36 cellular contexts compared by ENCODE assay signal in genomic region chr15:75551076-75551475, GRCh38. TPM values are rescaled to one million over a fixed set of nuclear protein-coding genes. Genes with fewer than 3 reads are reported as not detected.
DNase-seq lines count a peak whose midpoint lies in the region; ATAC-seq and TF ChIP-seq lines count a peak whose summit lies in the region.
"Had no signal": no experiment of that assay in that cellular context is flagged by ENCODE, and none has a peak within 500 bp of the region (broad histone marks: within the 10 kb centered on the region; RNA-seq: fewer than 3 reads in every experiment).

No MANE protein-coding gene starts in this region.

- H3K27ac Mint-ChIP-seq in chondrocyte (ENCODE audit: unreplicated experiment), result peak overlapping the region; percentile 17
- H3K27ac Mint-ChIP-seq in immature natural killer cell, result no peak overlapping the region
- no peak overlapping the region for H3K27ac Mint-ChIP-seq in stimulated activated naive B cell treated with anti-CD40 and anti-IgM and Interleukin-4, amounts not matched to agents 10 μg/mL and 1 μg/mL and 100 μg/mL, for 72 hours
- H3K27ac Mint-ChIP-seq: activated T-helper 2 cell treated with anti-CD3 and anti-CD28 coated beads, Interferon-gamma antibody, Interleukin-2, Interleukin-4, amounts not matched to agents 10 μg/mL and 5 μg/mL and 100 μg/mL, durations not matched to agents 14 hours and 24 hours and 36 hours; stimulated activated memory B cell treated with anti-CD40 and anti-IgM and Interleukin-4, amounts not matched to agents 10 μg/mL and 1 μg/mL and 100 μg/mL, for 72 hours; type B pancreatic cell had no signal

- no peak overlapping the region for H3K4me3 Mint-ChIP-seq in chondrocyte (ENCODE audit: unreplicated experiment)
- no peak overlapping the region for H3K4me3 Mint-ChIP-seq in immature natural killer cell
- no peak overlapping the region for H3K4me3 Mint-ChIP-seq in stimulated activated naive B cell treated with anti-CD40 and anti-IgM and Interleukin-4, amounts not matched to agents 10 μg/mL and 1 μg/mL and 100 μg/mL, for 72 hours
- H3K4me3 Mint-ChIP-seq: CD4-positive, CD25-positive, alpha-beta regulatory T cell; naive thymus-derived CD8-positive, alpha-beta T cell; stimulated activated memory B cell treated with anti-CD40 and anti-IgM and Interleukin-4, amounts not matched to agents 10 μg/mL and 1 μg/mL and 100 μg/mL, for 72 hours; type B pancreatic cell had no signal

- H3K4me3 ChIP-seq in mucosa of descending colon, result no peak overlapping the region
- H3K4me3 ChIP-seq: left ventricle myocardium inferior, MG63, Peyer's patch had no signal

- peak; percentile 8 for ATAC-seq in mucosa of descending colon
- ATAC-seq in HG02852 (IDR thresholded peaks at IDR 0.05; ENCODE audit: unreplicated experiment), result no peak
- no peak for ATAC-seq in stimulated activated naive B cell treated with anti-CD40 and anti-IgM and Interleukin-4, amounts not matched to agents 10 μg/mL and 1 μg/mL and 100 μg/mL, for 72 hours (replicated peaks)
- ATAC-seq: naive thymus-derived CD8-positive, alpha-beta T cell; stimulated activated memory B cell treated with anti-CD40 and anti-IgM and Interleukin-4, amounts not matched to agents 10 μg/mL and 1 μg/mL and 100 μg/mL, for 72 hours had no signal

- DNase-seq in CD1c-positive myeloid dendritic cell (ENCODE audit: extremely low spot score) (peak; percentile 85), NOMO-1 treated with DMSO at 0.1 percent for 48 hours (lab: John Stamatoyannopoulos, UW; ENCODE audit: unreplicated experiment) (peak; percentile 74), chondrocyte (ENCODE audit: low spot score) (no peak), mucosa of descending colon (no peak), immature natural killer cell (no peak), pons (ENCODE audit: low spot score) (no peak)
- DNase-seq in stimulated activated naive B cell treated with anti-CD40 and anti-IgM and Interleukin-4, amounts not matched to agents 10 μg/mL and 1 μg/mL and 100 μg/mL, for 72 hours, result no peak
- DNase-seq: activated CD4-positive, alpha-beta T cell treated with anti-CD3 and anti-CD28 coated beads for 48 hours; activated CD8-positive, alpha-beta memory T cell treated with anti-CD3 and anti-CD28 coated beads for 24 hours; activated naive CD4-positive, alpha-beta T cell treated with anti-CD3 and anti-CD28 coated beads, Interleukin-2, amount 50 U/mL, for 16 hours; activated T-cell treated with anti-CD3 and anti-CD28 coated beads for 4 hours; CD4-positive, CD25-positive, alpha-beta regulatory T cell; DND-41; effector CD8-positive, alpha-beta T cell; GOT3; KBM-7; left ventricle myocardium inferior; MG63; midbrain; naive thymus-derived CD8-positive, alpha-beta T cell; NCI-H1436 treated with DMSO at 0.1 percent for 48 hours; NCI-H2081 treated with DMSO at 0.1 percent for 48 hours; NCI-H2227 treated with DMSO at 0.1 percent for 48 hours; NCI-H526 treated with DMSO at 0.1 percent for 48 hours; NK-92 treated with Interleukin-12 subunit alpha and Interleukin-12 subunit beta, amount 100 ng/mL, for 24 hours; occipital lobe; SHP77; substantia nigra; SW 1271; T-helper 9 cell; WERI-Rb-1 had no signal

- H3K36me3 ChIP-seq in mucosa of descending colon (ENCODE audit: low read depth), result no peaks in the 10 kb centered on the region
- H3K36me3 ChIP-seq: left ventricle myocardium inferior, Peyer's patch, WERI-Rb-1 had no signal

- H3K27me3 Mint-ChIP-seq in chondrocyte (ENCODE audit: low read depth) (no peaks in the 10 kb centered on the region), immature natural killer cell (ENCODE audit: low read depth in 3 of 3) (no peaks in the 10 kb centered on the region)
- H3K27me3 Mint-ChIP-seq in stimulated activated naive B cell treated with anti-CD40 and anti-IgM and Interleukin-4, amounts not matched to agents 10 μg/mL and 1 μg/mL and 100 μg/mL, for 72 hours, result no peaks in the 10 kb centered on the region
- H3K27me3 Mint-ChIP-seq: CD4-positive, CD25-positive, alpha-beta regulatory T cell; naive thymus-derived CD8-positive, alpha-beta T cell; stimulated activated memory B cell treated with anti-CD40 and anti-IgM and Interleukin-4, amounts not matched to agents 10 μg/mL and 1 μg/mL and 100 μg/mL, for 72 hours; type B pancreatic cell had no signal

- H3K4me1 Mint-ChIP-seq in chondrocyte (ENCODE audit: low read depth) (peaks cover 14% of the 10 kb centered on the region), immature natural killer cell (peaks cover 13 to 23% of the 10 kb centered on the region in 2 donors)
- H3K4me1 Mint-ChIP-seq in stimulated activated naive B cell treated with anti-CD40 and anti-IgM and Interleukin-4, amounts not matched to agents 10 μg/mL and 1 μg/mL and 100 μg/mL, for 72 hours, result peaks cover 2 to 20% of the 10 kb centered on the region in 2 donors
- H3K4me1 Mint-ChIP-seq: stimulated activated memory B cell treated with anti-CD40 and anti-IgM and Interleukin-4, amounts not matched to agents 10 μg/mL and 1 μg/mL and 100 μg/mL, for 72 hours had no signal

- H3K9me3 Mint-ChIP-seq in chondrocyte (ENCODE audit: low read depth) (no peaks in the 10 kb centered on the region), immature natural killer cell (no peaks in the 10 kb centered on the region)
- no peaks in the 10 kb centered on the region for H3K9me3 Mint-ChIP-seq in stimulated activated naive B cell treated with anti-CD40 and anti-IgM and Interleukin-4, amounts not matched to agents 10 μg/mL and 1 μg/mL and 100 μg/mL, for 72 hours
- H3K9me3 Mint-ChIP-seq: activated T-helper 2 cell treated with anti-CD3 and anti-CD28 coated beads, Interferon-gamma antibody, Interleukin-2, Interleukin-4, amounts not matched to agents 10 μg/mL and 5 μg/mL and 100 μg/mL, durations not matched to agents 14 hours and 24 hours and 36 hours; CD4-positive, CD25-positive, alpha-beta regulatory T cell; naive thymus-derived CD8-positive, alpha-beta T cell; stimulated activated memory B cell treated with anti-CD40 and anti-IgM and Interleukin-4, amounts not matched to agents 10 μg/mL and 1 μg/mL and 100 μg/mL, for 72 hours; type B pancreatic cell had no signal

- intact Hi-C loops in mucosa of descending colon (cut with DNase I, micrococcal nuclease), result no loop called here

- H3K36me3 Mint-ChIP-seq in chondrocyte (ENCODE audit: low read depth) (no peaks in the 10 kb centered on the region), immature natural killer cell (no peaks in the 10 kb centered on the region)
- peaks cover 0 to 4% of the 10 kb centered on the region in 2 donors for H3K36me3 Mint-ChIP-seq in stimulated activated naive B cell treated with anti-CD40 and anti-IgM and Interleukin-4, amounts not matched to agents 10 μg/mL and 1 μg/mL and 100 μg/mL, for 72 hours
- H3K36me3 Mint-ChIP-seq: CD4-positive, CD25-positive, alpha-beta regulatory T cell; naive thymus-derived CD8-positive, alpha-beta T cell; stimulated activated memory B cell treated with anti-CD40 and anti-IgM and Interleukin-4, amounts not matched to agents 10 μg/mL and 1 μg/mL and 100 μg/mL, for 72 hours; type B pancreatic cell had no signal

- TF ChIP-seq CTCF in chondrocyte (IDR thresholded peaks at IDR 0.05), result no peak
- TF ChIP-seq CTCF in mucosa of descending colon (IDR thresholded peaks at IDR 0.05), result no peak

- no peaks in the 10 kb centered on the region for H3K9me3 ChIP-seq in mucosa of descending colon
- H3K9me3 ChIP-seq: left ventricle myocardium inferior, MG63, Peyer's patch had no signal

- no peaks in the 10 kb centered on the region for H3K4me1 ChIP-seq in mucosa of descending colon (ENCODE audit: low read depth)
- H3K4me1 ChIP-seq: Peyer's patch had no signal

RNA-seq across cellular contexts. Expression of gene PTPN9, which starts 28.0 kb away (rescaled TPM):
- total RNA-seq in chondrocyte, result 33.2 to 36.8 TPM (median 33.6 TPM) in 3 replicates
- total RNA-seq in mucosa of descending colon, result 10 to 100 TPM; 32.0 to 47.1 (median 36.8) TPM
- 10 to 100 TPM; 22.6 to 34.6 (median 31.2) TPM for polyA plus RNA-seq in immature natural killer cell

Comparison
In these comparisons a context has a peak if more than half of its experiments do, and no peak if none do; other contexts are left out.
1. DNase-seq: peak in CD1c-positive myeloid dendritic cell (single experiment) and NOMO-1 treated with DMSO at 0.1 percent for 48 hours (single experiment); none in chondrocyte (single experiment), mucosa of descending colon (0 of 3), immature natural killer cell (0 of 3), pons (single experiment) and stimulated activated naive B cell treated with anti-CD40 and anti-IgM and Interleukin-4, amounts not matched to agents 10 μg/mL and 1 μg/mL and 100 μg/mL, for 72 hours (single experiment).